Comparison of ENCODE assay signal across 8 cellular contexts in genomic region chr1:234309598-234310459, GRCh38.
DNase-seq lines count a peak whose midpoint lies in the region; ATAC-seq, FAIRE-seq and TF ChIP-seq lines count a peak whose summit lies in the region.

No MANE protein-coding gene starts in this region.

- no peak for FAIRE-seq in bronchial epithelial cell (lab: Jason Lieb, UNC)

- peaks cover 46% of the 10 kb centered on the region for H3K27me3 ChIP-seq in WERI-Rb-1 (ENCODE audit: insufficient read depth, low read depth, severe bottlenecking)
- no peaks in the 10 kb centered on the region for H3K27me3 ChIP-seq in bronchial epithelial cell (ENCODE audit: control insufficient read depth, insufficient read depth, low read length)

- peak; percentile 84 for ATAC-seq in GM18868 (IDR thresholded peaks at IDR 0.05; ENCODE audit: unreplicated experiment)
- peak; percentile 88 for ATAC-seq in HG03066 (IDR thresholded peaks at IDR 0.05; ENCODE audit: low read depth, unreplicated experiment)

- H3K4me3 ChIP-seq in WERI-Rb-1 (ENCODE audit: low read depth, low read length) (no peak overlapping the region), bronchial epithelial cell (ENCODE audit: low read depth, low read length) (no peak overlapping the region)

- peak; percentile 99 for TF ChIP-seq CTCF in WERI-Rb-1 (IDR thresholded peaks at IDR 0.05; ENCODE audit: low read depth, low read length)
- TF ChIP-seq CTCF in bronchial epithelial cell (IDR thresholded peaks at IDR 0.05; ENCODE audit: insufficient read depth, low read length, severe bottlenecking) = peak; percentile 97

- DNase-seq in AG08395 (ENCODE audit: low spot score) = peak; percentile 65
- peak; percentile 98 for DNase-seq in NCI-H2107 treated with DMSO at 0.1 percent for 48 hours (lab: John Stamatoyannopoulos, UW; ENCODE audit: unreplicated experiment)
- DNase-seq in WERI-Rb-1 = peak; percentile 86
- DNase-seq in bronchial epithelial cell (ENCODE audit: low read depth) = peak; percentile 65
- DNase-seq in kidney glomerular epithelial cell (lab: John Stamatoyannopoulos, UW) = peak; percentile 51
- DNase-seq in stimulated activated CD4-positive, alpha-beta T cell treated with anti-CD3 and anti-CD28 coated beads, Interleukin-4, amount 100 ng/mL, for 1 hour = peak; percentile 70

- H3K27ac ChIP-seq in WERI-Rb-1 = no peak overlapping the region

- H3K36me3 ChIP-seq in WERI-Rb-1 = no peaks in the 10 kb centered on the region
- no peaks in the 10 kb centered on the region for H3K36me3 ChIP-seq in bronchial epithelial cell (ENCODE audit: control insufficient read depth, insufficient read depth, low read length)

- H3K9me3 ChIP-seq in WERI-Rb-1 (ENCODE audit: severe bottlenecking) = no peaks in the 10 kb centered on the region
